16 cellular contexts compared by ENCODE assay signal in genomic region chr1:43477716-43478115, GRCh38. TPM values are rescaled to one million over a fixed set of nuclear protein-coding genes. Genes with fewer than 3 reads are reported as not detected.
DNase-seq lines count a peak whose midpoint lies in the region; ATAC-seq and TF ChIP-seq lines count a peak whose summit lies in the region.
"Had no signal": no experiment of that assay in that cellular context is flagged by ENCODE, and none has a peak within 500 bp of the region (broad histone marks: within the 10 kb centered on the region; RNA-seq: fewer than 3 reads in every experiment).

No MANE protein-coding gene starts in this region.

- H3K23ac ChIP-seq in trophoblast cell (ENCODE audit: low read length): no peak overlapping the region

- H3K27me3 ChIP-seq in mammary epithelial cell (ENCODE audit: insufficient read depth, low read length): no peaks in the 10 kb centered on the region
- no peaks in the 10 kb centered on the region for H3K27me3 ChIP-seq in RWPE2 (ENCODE audit: insufficient read depth, poor library complexity, severe bottlenecking)
- H3K27me3 ChIP-seq in trophoblast cell (ENCODE audit: insufficient read depth, low read length): no peaks in the 10 kb centered on the region
- H3K27me3 ChIP-seq: BLaER1 had no signal

- H3K9me3 Mint-ChIP-seq in MCF 10A (ENCODE audit: unreplicated experiment): no peaks in the 10 kb centered on the region
- no peaks in the 10 kb centered on the region for H3K9me3 Mint-ChIP-seq in T-cell
- H3K9me3 Mint-ChIP-seq in activated CD4-positive, alpha-beta T cell treated with anti-CD3 and anti-CD28 coated beads, Interleukin-2, amount 10 ng/mL, durations not matched to agents 24 days and 14 days: no peaks in the 10 kb centered on the region

- H3K27ac Mint-ChIP-seq in MCF 10A (ENCODE audit: low read depth, unreplicated experiment) (no peak overlapping the region), T-cell (no peak overlapping the region)
- no peak overlapping the region for H3K27ac Mint-ChIP-seq in activated CD4-positive, alpha-beta T cell treated with anti-CD3 and anti-CD28 coated beads, Interleukin-2, amount 10 ng/mL, durations not matched to agents 24 days and 14 days
- H3K27ac Mint-ChIP-seq: CD8-positive, alpha-beta memory T cell had no signal

- H3K27ac ChIP-seq in mammary epithelial cell (ENCODE audit: insufficient read depth, low read depth, low read length) (peak overlapping the region; percentile 32), RWPE2 (ENCODE audit: poor library complexity, severe bottlenecking) (peak overlapping the region; percentile 99), trophoblast cell (ENCODE audit: low read depth, low read length) (no peak overlapping the region)
- H3K27ac ChIP-seq: 22Rv1, BLaER1 had no signal

- H3K9me3 ChIP-seq in mammary epithelial cell (replicated peaks; ENCODE audit: insufficient read depth, low read length) (no peaks in the 10 kb centered on the region), RWPE2 (ENCODE audit: severe bottlenecking) (no peaks in the 10 kb centered on the region), trophoblast cell (ENCODE audit: insufficient read depth, low read depth, low read length) (no peaks in the 10 kb centered on the region)
- H3K9me3 ChIP-seq: BLaER1, Caco-2 had no signal

- intact Hi-C loops in mammary epithelial cell (cut with micrococcal nuclease): no loop called here
- intact Hi-C loops in MCF 10A (cut with micrococcal nuclease): no loop called here
- intact Hi-C loops in activated CD4-positive, alpha-beta T cell treated with anti-CD3 and anti-CD28 coated beads, Interleukin-2, amount 10 ng/mL, durations not matched to agents 24 days and 14 days (cut with micrococcal nuclease): no loop called here

- peaks cover 39% of the 10 kb centered on the region for H3K4me1 ChIP-seq in mammary epithelial cell (ENCODE audit: insufficient read depth, low read length)
- peaks cover 50% of the 10 kb centered on the region for H3K4me1 ChIP-seq in RWPE2 (ENCODE audit: insufficient read depth, poor library complexity, severe bottlenecking)
- peaks cover 2 to 11% of the 10 kb centered on the region in 2 experiments for H3K4me1 ChIP-seq in trophoblast cell (ENCODE audit: control insufficient read depth in 1 of 2, insufficient read depth in 2 of 2, low read length in 2 of 2)
- H3K4me1 ChIP-seq: BLaER1 had no signal

- no peaks in the 10 kb centered on the region for H4K20me1 ChIP-seq in mammary epithelial cell (ENCODE audit: insufficient read depth, low read length)
- H4K20me1 ChIP-seq: BLaER1 had no signal

- no peak overlapping the region for H2BK5ac ChIP-seq in trophoblast cell (ENCODE audit: low read depth, low read length, poor library complexity)

- no peak overlapping the region for H4K8ac ChIP-seq in trophoblast cell (ENCODE audit: low read depth, low read length)

- WGBS in mammary epithelial cell (ENCODE audit: low coverage, missing lambda C conversion rate): 0% methylated on average over 1 of the region's 1 CpG
- WGBS in trophoblast cell (ENCODE audit: extremely low coverage, insufficient coverage, insufficient read length): no CpG with 5 or more reads among the region's 1 CpG

- H3K4me1 Mint-ChIP-seq in MCF 10A (ENCODE audit: insufficient read depth, unreplicated experiment) (peaks cover 16% of the 10 kb centered on the region), T-cell (peaks cover 3 to 6% (median 4%) of the 10 kb centered on the region in 3 donors)
- peaks cover 6% of the 10 kb centered on the region for H3K4me1 Mint-ChIP-seq in activated CD4-positive, alpha-beta T cell treated with anti-CD3 and anti-CD28 coated beads, Interleukin-2, amount 10 ng/mL, durations not matched to agents 24 days and 14 days

- in situ Hi-C loops in mammary epithelial cell (cut with MboI; ENCODE audit: low sequenced_read_pairs in 2 of 2): no loop called here

- H3K36me3 ChIP-seq in mammary epithelial cell (ENCODE audit: insufficient read depth, low read length): no peaks in the 10 kb centered on the region
- no peaks in the 10 kb centered on the region; the same call in 1 of the 2 replicates for H3K36me3 ChIP-seq in RWPE2 (ENCODE audit: low read depth)
- no peaks in the 10 kb centered on the region for H3K36me3 ChIP-seq in trophoblast cell (ENCODE audit: control insufficient read depth in 1 of 2, insufficient read depth in 2 of 2, low read length in 2 of 2)
- H3K36me3 ChIP-seq: BLaER1 had no signal

- CTCF ChIA-PET in mammary epithelial cell (lab: Charles Lee; ENCODE audit: low non-redundant PET) (no interaction called here), MCF 10A (lab: Yijun Ruan, JAX) (no interaction called here), T-cell (lab: Charles Lee) (no interaction called here)

- DNase-seq in mammary epithelial cell (no peak), MCF 10A (ENCODE audit: unreplicated experiment) (no peak), RWPE2 (ENCODE audit: low spot score) (no peak), epithelial cell of esophagus (ENCODE audit: low read depth) (peak; percentile 70), trophoblast cell (peak; percentile 68 to 90), T-cell (no peak)
- no peak for DNase-seq in activated CD4-positive, alpha-beta T cell treated with anti-CD3 and anti-CD28 coated beads, Interleukin-2, amount 10 ng/mL, durations not matched to agents 24 days and 14 days
- DNase-seq: AML-193; Caco-2; CD8-positive, alpha-beta memory T cell; DND-41; GDM1; HCEC 1CT had no signal

- no peak overlapping the region for H3K9ac ChIP-seq in mammary epithelial cell (ENCODE audit: insufficient read depth, low read length)
- no peak overlapping the region for H3K9ac ChIP-seq in trophoblast cell (ENCODE audit: low read length)
- H3K9ac ChIP-seq: BLaER1 had no signal

- H3K18ac ChIP-seq in trophoblast cell (ENCODE audit: low read length): no peak overlapping the region

- H2AFZ ChIP-seq in mammary epithelial cell (ENCODE audit: low read depth, low read length): peak overlapping the region; percentile 63
- H2AFZ ChIP-seq in trophoblast cell (ENCODE audit: insufficient read depth, low read length, poor library complexity): no peak overlapping the region

- H3K79me2 ChIP-seq in mammary epithelial cell (ENCODE audit: insufficient read depth, low read length): no peaks in the 10 kb centered on the region
- H3K79me2 ChIP-seq in trophoblast cell (ENCODE audit: control insufficient read depth, insufficient read depth, low read length, poor library complexity): peaks cover 2% of the 10 kb centered on the region

- H3K4me3 ChIP-seq in mammary epithelial cell (replicated peaks in 1 of 3; ENCODE audit: insufficient read depth in 1 of 3, low read depth in 2 of 3, low read length in 3 of 3) (no peak overlapping the region), RWPE2 (ENCODE audit: severe bottlenecking) (no peak overlapping the region), epithelial cell of esophagus (ENCODE audit: low read length) (no peak overlapping the region), trophoblast cell (ENCODE audit: low read depth, low read length) (no peak overlapping the region)
- H3K4me3 ChIP-seq: BLaER1 had no signal

- no peak overlapping the region for H4K12ac ChIP-seq in trophoblast cell (ENCODE audit: low read depth, low read length)

- H3K79me1 ChIP-seq in trophoblast cell (ENCODE audit: low read length): peaks cover 16% of the 10 kb centered on the region

- H3K36me3 Mint-ChIP-seq in MCF 10A (ENCODE audit: insufficient read depth, unreplicated experiment) (no peaks in the 10 kb centered on the region), T-cell (no peaks in the 10 kb centered on the region)
- H3K36me3 Mint-ChIP-seq in activated CD4-positive, alpha-beta T cell treated with anti-CD3 and anti-CD28 coated beads, Interleukin-2, amount 10 ng/mL, durations not matched to agents 24 days and 14 days (ENCODE audit: low read depth): no peaks in the 10 kb centered on the region
- H3K36me3 Mint-ChIP-seq: CD8-positive, alpha-beta memory T cell had no signal

- TF ChIP-seq CTCF in mammary epithelial cell (conservative IDR thresholded peaks at IDR 0.05 in 1 of 2, IDR thresholded peaks at IDR 0.05 in 1 of 2; ENCODE audit: extremely low read depth in 1 of 2, insufficient read depth in 1 of 2, low read depth in 1 of 2, low read length in 2 of 2): no peak
- TF ChIP-seq CTCF in MCF 10A (IDR thresholded peaks at IDR 0.05; ENCODE audit: unreplicated experiment): no peak
- no peak for TF ChIP-seq CTCF in RWPE2 (IDR thresholded peaks at IDR 0.05; ENCODE audit: poor library complexity, severe bottlenecking)
- no peak for TF ChIP-seq CTCF in epithelial cell of esophagus (IDR thresholded peaks at IDR 0.05; ENCODE audit: insufficient read depth, low read depth, low read length, missing control alignments)

- H3K4me3 Mint-ChIP-seq in MCF 10A (ENCODE audit: unreplicated experiment): no peak overlapping the region
- no peak overlapping the region for H3K4me3 Mint-ChIP-seq in T-cell
- H3K4me3 Mint-ChIP-seq in activated CD4-positive, alpha-beta T cell treated with anti-CD3 and anti-CD28 coated beads, Interleukin-2, amount 10 ng/mL, durations not matched to agents 24 days and 14 days: no peak overlapping the region
- H3K4me3 Mint-ChIP-seq: CD8-positive, alpha-beta memory T cell had no signal

- peak overlapping the region; percentile 68 for H4K91ac ChIP-seq in trophoblast cell (ENCODE audit: low read depth, low read length)

- ATAC-seq in RWPE2 (ENCODE audit: low read depth): no peak
- no peak for ATAC-seq in T-cell (replicated peaks in 1 of 4)
- no peak for ATAC-seq in GM18519 (IDR thresholded peaks at IDR 0.05; ENCODE audit: low FRiP score, unreplicated experiment)

- H3K27me3 Mint-ChIP-seq in MCF 10A (ENCODE audit: insufficient read depth, unreplicated experiment): no peaks in the 10 kb centered on the region
- peaks cover 10 to 14% of the 10 kb centered on the region in 2 donors for H3K27me3 Mint-ChIP-seq in T-cell
- H3K27me3 Mint-ChIP-seq in activated CD4-positive, alpha-beta T cell treated with anti-CD3 and anti-CD28 coated beads, Interleukin-2, amount 10 ng/mL, durations not matched to agents 24 days and 14 days: peaks cover 28% of the 10 kb centered on the region

- dilution Hi-C loops in mammary epithelial cell (cut with HindIII; ENCODE audit: low sequenced_read_pairs): loop anchor here (5.0 kb wide), 1 partner anchor 95 kb away; no protein-coding TSS in a partner anchor

- peak overlapping the region; percentile 66 for H2BK120ac ChIP-seq in trophoblast cell (ENCODE audit: insufficient read depth, low read length, poor library complexity)

- BruUV-seq in mammary epithelial cell (replicated peaks; lab: Mats Ljungman, UMichigan): no TSS peak
- no TSS peak for BruUV-seq in MCF 10A (replicated peaks; lab: Mats Ljungman, UMichigan)

- no peak overlapping the region for H3K4me2 ChIP-seq in mammary epithelial cell (ENCODE audit: insufficient read depth, low read depth, low read length)
- H3K4me2 ChIP-seq in trophoblast cell (ENCODE audit: low read length): no peak overlapping the region
- H3K4me2 ChIP-seq: BLaER1 had no signal

- peak overlapping the region; percentile 70 for H3K14ac ChIP-seq in trophoblast cell (ENCODE audit: low read length)

- H2AK5ac ChIP-seq in trophoblast cell (ENCODE audit: low read length): peak overlapping the region; percentile 15

- no peak overlapping the region for H3K4ac ChIP-seq in trophoblast cell (ENCODE audit: low read depth, low read length)

- H2BK12ac ChIP-seq in trophoblast cell (ENCODE audit: low read length): peak overlapping the region; percentile 46

- POLR2A ChIA-PET in MCF 10A (lab: Yijun Ruan, JAX) (no interaction called here), T-cell (lab: Charles Lee) (interaction anchor here in 1 of 2 donors (0.6 kb wide), 1 partner anchor 992 kb away, joined by 3 read pairs; no protein-coding TSS in a partner anchor)

RNA-seq across cellular contexts. Expression of gene HYI, which starts 24.0 kb away (rescaled TPM):
- 10 to 100 TPM; 11.9 to 12.0 TPM for total RNA-seq in mammary epithelial cell
- polyA plus RNA-seq in mammary epithelial cell: 22.3 TPM
- polyA minus RNA-seq in mammary epithelial cell: 7.1 TPM
- 14.5 and 23.0 TPM in 2 replicates for total RNA-seq in MCF 10A (2022)
- polyA plus RNA-seq in trophoblast cell (2013): 23.9 and 24.7 TPM in 2 replicates
- total RNA-seq in T-cell: 10 to 100 TPM; 14.9 to 27.4 (median 19.9) TPM
- total RNA-seq in activated CD4-positive, alpha-beta T cell treated with anti-CD3 and anti-CD28 coated beads, Interleukin-2, amount 10 ng/mL, durations not matched to agents 24 days and 14 days: 14.8 and 15.1 TPM in 2 replicates

RNA-seq across cellular contexts. Expression of gene PTPRF, which starts 53.0 kb away (rescaled TPM):
- total RNA-seq in mammary epithelial cell (100 to 1,000 TPM; 152 to 200 TPM), MCF 10A (2022) (67.2 and 87.1 TPM in 2 replicates), T-cell (1 to 10 TPM in 3 of 5 donors, under 1 TPM in 2; 0.07 to 2.6 (median 1.9) TPM)
- 131 TPM for polyA plus RNA-seq in mammary epithelial cell
- polyA minus RNA-seq in mammary epithelial cell: 442 TPM
- 205 TPM in 2 replicates for polyA plus RNA-seq in trophoblast cell (2013)
- total RNA-seq in activated CD4-positive, alpha-beta T cell treated with anti-CD3 and anti-CD28 coated beads, Interleukin-2, amount 10 ng/mL, durations not matched to agents 24 days and 14 days: 2.1 and 2.7 TPM in 2 replicates
- polyA plus RNA-seq: CD8-positive, alpha-beta memory T cell had no signal

Comparison
In these comparisons a context has a peak if more than half of its experiments do, and no peak if none do; other contexts are left out.
1. DNase-seq: peak in epithelial cell of esophagus (single experiment) and trophoblast cell (2 of 2); none in mammary epithelial cell (single experiment), MCF 10A (single experiment), RWPE2 (single experiment), T-cell (0 of 34) and activated CD4-positive, alpha-beta T cell treated with anti-CD3 and anti-CD28 coated beads, Interleukin-2, amount 10 ng/mL, durations not matched to agents 24 days and 14 days (single experiment).
2. RNA of gene PTPRF, which starts 53.0 kb away (total RNA-seq): 152 to 200 TPM in mammary epithelial cell and 67.2 to 87.1 TPM in MCF 10A; 2.1 to 2.7 TPM in activated CD4-positive, alpha-beta T cell treated with anti-CD3 and anti-CD28 coated beads, Interleukin-2, amount 10 ng/mL, durations not matched to agents 24 days and 14 days and 0.07 to 2.6 TPM in T-cell; every median in the first group is over 10 times any median in the second.